Comparison of ENCODE assay signal across 25 cellular contexts in genomic region chrX:110044531-110045249, GRCh38. TPM values are rescaled to one million over a fixed set of nuclear protein-coding genes. Genes with fewer than 3 reads are reported as not detected.
DNase-seq lines count a peak whose midpoint lies in the region; ATAC-seq and TF ChIP-seq lines count a peak whose summit lies in the region.
"Had no signal": no experiment of that assay in that cellular context is flagged by ENCODE, and none has a peak within 500 bp of the region (broad histone marks: within the 10 kb centered on the region; RNA-seq: fewer than 3 reads in every experiment).

No MANE protein-coding gene starts in this region.

- H3K4me1 Mint-ChIP-seq in activated CD4-positive, alpha-beta T cell treated with anti-CD3 and anti-CD28 coated beads, Interleukin-2, amount 10 ng/mL, durations not matched to agents 24 days and 14 days: peaks cover 4% of the 10 kb centered on the region

- H3K36me3 ChIP-seq in cardiac muscle cell (no peaks in the 10 kb centered on the region), gastrocnemius medialis (no peaks in the 10 kb centered on the region)
- H3K36me3 ChIP-seq: BE2C, tibial artery had no signal

- H3K36me3 Mint-ChIP-seq in activated CD4-positive, alpha-beta T cell treated with anti-CD3 and anti-CD28 coated beads, Interleukin-2, amount 10 ng/mL, durations not matched to agents 24 days and 14 days (ENCODE audit: low read depth): peaks cover 8% of the 10 kb centered on the region

- peaks cover 19% of the 10 kb centered on the region for H3K4me1 ChIP-seq in cardiac muscle cell (ENCODE audit: low read depth)
- peaks cover 46 to 65% of the 10 kb centered on the region in 2 donors for H3K4me1 ChIP-seq in gastrocnemius medialis
- H3K4me1 ChIP-seq: BE2C had no signal

- H3K27me3 Mint-ChIP-seq in activated CD4-positive, alpha-beta T cell treated with anti-CD3 and anti-CD28 coated beads, Interleukin-2, amount 10 ng/mL, durations not matched to agents 24 days and 14 days: no peaks in the 10 kb centered on the region
- H3K27me3 Mint-ChIP-seq: activated CD4-positive, alpha-beta T cell treated with anti-CD3 and anti-CD28 coated beads, Interleukin-2, amount 10 ng/mL, durations not matched to agents 7 days and 5 days; IgD-negative memory B cell; stimulated activated memory B cell treated with anti-CD40 and anti-IgM and Interleukin-4, amounts not matched to agents 10 μg/mL and 1 μg/mL and 100 μg/mL, for 72 hours had no signal

- intact Hi-C loops in gastrocnemius medialis (cut with DNase I; ENCODE audit: low total_unique reads): no loop called here
- intact Hi-C loops in activated CD4-positive, alpha-beta T cell treated with anti-CD3 and anti-CD28 coated beads, Interleukin-2, amount 10 ng/mL, durations not matched to agents 24 days and 14 days (cut with micrococcal nuclease): no loop called here

- DNase-seq in NCI-H1092 treated with DMSO at 0.1 percent for 48 hours (lab: John Stamatoyannopoulos, UW) (peak; percentile 29), NCI-H1092 (lab: John Stamatoyannopoulos, UW) (no peak), NCI-H524 treated with DMSO at 0.1 percent for 48 hours (lab: John Stamatoyannopoulos, UW) (peak; percentile 92), cardiac muscle cell (ENCODE audit: low read depth in 1 of 2, low spot score in 1 of 2) (no peak), gastrocnemius medialis (no peak), NCI-H146 (lab: John Stamatoyannopoulos, UW) (no peak), HuH-7.5 (ENCODE audit: low spot score) (no peak)
- no peak for DNase-seq in activated CD4-positive, alpha-beta T cell treated with anti-CD3 and anti-CD28 coated beads, Interleukin-2, amount 10 ng/mL, durations not matched to agents 24 days and 14 days
- DNase-seq: activated CD4-positive, alpha-beta T cell treated with anti-CD3 and anti-CD28 coated beads, Interleukin-2, amount 10 ng/mL, durations not matched to agents 7 days and 5 days; activated naive CD4-positive, alpha-beta T cell treated with anti-CD3 and anti-CD28 coated beads for 36 hours; aorta; BE2C; Calu3; GOT3; mesenchymal stem cell; NK-92 treated with Interleukin-12 subunit alpha and Interleukin-12 subunit beta, amount 100 ng/mL, for 24 hours; RPMI8226; stimulated activated CD4-positive, alpha-beta T cell treated with anti-CD3 and anti-CD28 coated beads, Interleukin-15, amount 100 ng/mL, for 24 hours; SW 1271; tibial artery had no signal

- peak; percentile 36 to 69 for ATAC-seq in gastrocnemius medialis
- ATAC-seq: GM12878; stimulated activated memory B cell treated with anti-CD40 and anti-IgM and Interleukin-4, amounts not matched to agents 10 μg/mL and 1 μg/mL and 100 μg/mL, for 72 hours had no signal

- H3K27ac Mint-ChIP-seq in activated CD4-positive, alpha-beta T cell treated with anti-CD3 and anti-CD28 coated beads, Interleukin-2, amount 10 ng/mL, durations not matched to agents 24 days and 14 days: no peak overlapping the region
- H3K27ac Mint-ChIP-seq: activated CD4-positive, alpha-beta T cell treated with anti-CD3 and anti-CD28 coated beads, Interleukin-2, amount 10 ng/mL, durations not matched to agents 7 days and 5 days; activated naive CD4-positive, alpha-beta T cell treated with anti-CD3 and anti-CD28 coated beads for 36 hours; stimulated activated memory B cell treated with anti-CD40 and anti-IgM and Interleukin-4, amounts not matched to agents 10 μg/mL and 1 μg/mL and 100 μg/mL, for 72 hours had no signal

- H3K27me3 ChIP-seq in cardiac muscle cell: no peaks in the 10 kb centered on the region
- no peaks in the 10 kb centered on the region for H3K27me3 ChIP-seq in gastrocnemius medialis
- H3K27me3 ChIP-seq: BE2C, tibial artery had no signal

- TF ChIP-seq POLR2A in gastrocnemius medialis (IDR thresholded peaks at IDR 0.05): no peak

- TF ChIP-seq CTCF in cardiac muscle cell (IDR thresholded peaks at IDR 0.05; ENCODE audit: low read depth, low read length): no peak
- TF ChIP-seq CTCF in gastrocnemius medialis (IDR thresholded peaks at IDR 0.05 in 4 of 5, conservative IDR thresholded peaks at IDR 0.05 in 1 of 5): no peak

- H3K9me3 ChIP-seq in cardiac muscle cell (ENCODE audit: low read depth): no peaks in the 10 kb centered on the region
- H3K9me3 ChIP-seq in gastrocnemius medialis: no peaks in the 10 kb centered on the region
- H3K9me3 ChIP-seq: BE2C, tibial artery had no signal

- H3K27ac ChIP-seq in cardiac muscle cell (peak overlapping the region; percentile 77), gastrocnemius medialis (peak overlapping the region; percentile 68 to 77 (median 74))
- H3K27ac ChIP-seq: 22Rv1, tibial artery had no signal

- no peaks in the 10 kb centered on the region for H3K9me3 Mint-ChIP-seq in activated CD4-positive, alpha-beta T cell treated with anti-CD3 and anti-CD28 coated beads, Interleukin-2, amount 10 ng/mL, durations not matched to agents 24 days and 14 days
- H3K9me3 Mint-ChIP-seq: activated CD4-positive, alpha-beta T cell treated with anti-CD3 and anti-CD28 coated beads, Interleukin-2, amount 10 ng/mL, durations not matched to agents 7 days and 5 days; activated naive CD4-positive, alpha-beta T cell treated with anti-CD3 and anti-CD28 coated beads for 36 hours; IgD-negative memory B cell; neural crest cell; stimulated activated memory B cell treated with anti-CD40 and anti-IgM and Interleukin-4, amounts not matched to agents 10 μg/mL and 1 μg/mL and 100 μg/mL, for 72 hours had no signal

- no peak overlapping the region for H3K4me3 Mint-ChIP-seq in activated CD4-positive, alpha-beta T cell treated with anti-CD3 and anti-CD28 coated beads, Interleukin-2, amount 10 ng/mL, durations not matched to agents 24 days and 14 days
- H3K4me3 Mint-ChIP-seq: activated CD4-positive, alpha-beta T cell treated with anti-CD3 and anti-CD28 coated beads, Interleukin-2, amount 10 ng/mL, durations not matched to agents 7 days and 5 days; activated naive CD4-positive, alpha-beta T cell treated with anti-CD3 and anti-CD28 coated beads for 36 hours; neural crest cell; stimulated activated memory B cell treated with anti-CD40 and anti-IgM and Interleukin-4, amounts not matched to agents 10 μg/mL and 1 μg/mL and 100 μg/mL, for 72 hours had no signal

- no peak overlapping the region for H3K4me3 ChIP-seq in cardiac muscle cell
- no peak overlapping the region for H3K4me3 ChIP-seq in gastrocnemius medialis
- H3K4me3 ChIP-seq: tibial artery had no signal

- in situ Hi-C loops in gastrocnemius medialis (cut with MboI; ENCODE audit: low sequenced_read_pairs in 4 of 4): no loop called here

RNA-seq across cellular contexts. Expression of gene TMEM164, which starts 41.8 kb away (rescaled TPM):
- 28.3 and 70.3 TPM in 2 replicates for total RNA-seq in cardiac muscle cell
- polyA plus RNA-seq in cardiac muscle cell: 5.2 and 6.8 TPM in 2 replicates
- 10 to 100 TPM; 40.1 to 61.2 (median 47.3) TPM for total RNA-seq in gastrocnemius medialis
- total RNA-seq in activated CD4-positive, alpha-beta T cell treated with anti-CD3 and anti-CD28 coated beads, Interleukin-2, amount 10 ng/mL, durations not matched to agents 24 days and 14 days: 14.9 and 18.3 TPM in 2 replicates

Comparison
In these comparisons a context has a peak if more than half of its experiments do, and no peak if none do; other contexts are left out.
1. DNase-seq: peak in NCI-H1092 treated with DMSO at 0.1 percent for 48 hours (single experiment) and NCI-H524 treated with DMSO at 0.1 percent for 48 hours (single experiment); none in NCI-H1092 (single experiment), cardiac muscle cell (0 of 2), gastrocnemius medialis (0 of 2), NCI-H146 (single experiment), activated CD4-positive, alpha-beta T cell treated with anti-CD3 and anti-CD28 coated beads, Interleukin-2, amount 10 ng/mL, durations not matched to agents 24 days and 14 days (single experiment) and HuH-7.5 (single experiment).